In the genomic region with DNA sequence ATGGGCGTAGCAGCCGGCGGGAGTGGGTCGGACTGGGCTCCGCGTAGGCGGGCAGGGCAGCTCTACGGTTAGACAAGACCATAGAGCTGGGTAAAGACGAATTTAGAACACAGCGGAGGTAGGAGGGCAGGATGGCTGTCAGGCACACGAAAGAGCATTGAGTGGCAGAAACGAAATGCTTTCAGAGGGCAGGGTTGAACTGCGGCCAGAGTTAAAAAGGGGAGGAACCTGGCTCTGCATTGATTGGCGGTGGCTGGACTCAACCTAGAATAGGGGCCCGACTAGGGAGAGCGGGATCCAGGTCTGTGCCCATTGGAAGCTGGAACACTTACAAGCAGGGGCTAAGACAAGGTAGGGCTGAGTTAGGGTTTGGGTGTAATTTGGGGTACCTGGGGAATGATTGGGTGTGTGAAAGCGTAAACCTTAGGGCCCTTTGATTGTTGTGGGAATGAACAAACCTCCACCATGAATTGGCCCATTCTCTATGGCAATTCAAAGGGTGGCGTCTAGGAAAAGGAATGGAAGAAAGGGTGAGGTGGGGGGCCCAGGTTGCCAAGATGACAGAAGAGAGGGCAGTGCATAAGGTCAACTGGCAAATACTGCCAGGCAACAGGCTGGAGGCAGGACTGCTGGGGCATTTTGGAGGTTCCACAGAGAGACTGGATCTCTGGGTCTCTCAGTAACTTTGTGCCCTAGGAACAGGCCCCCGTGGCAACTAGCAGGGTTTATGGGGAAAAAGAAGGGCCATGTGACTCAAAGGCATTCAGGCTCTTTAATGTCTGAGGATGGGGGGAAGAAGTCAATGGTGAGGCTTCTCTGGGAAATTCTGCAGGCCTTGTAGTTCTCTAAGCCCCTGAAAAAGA, we compare ENCODE assay signal across 8 cellular contexts. TPM values are rescaled to one million over a fixed set of nuclear protein-coding genes. Genes with fewer than 3 reads are reported as not detected.
DNase-seq lines count a peak whose midpoint lies in the region; TF ChIP-seq lines count a peak whose summit lies in the region.

No MANE protein-coding gene starts in this region.

- H3K36me3 ChIP-seq in GM23248 (ENCODE audit: low read depth) (no peaks in the 10 kb centered on the region), right atrium auricular region (peaks cover 11% of the 10 kb centered on the region), smooth muscle cell (ENCODE audit: low read depth) (no peaks in the 10 kb centered on the region)

- WGBS in GM23248 (ENCODE audit: low coverage in 1 of 2, low lambda C conversion rate in 2 of 2, missing lambda C conversion rate in 2 of 2), 2 experiments, result 16 to 21% methylated on average over 14 to 18 of the region's 19 CpGs
- WGBS in smooth muscle cell (ENCODE audit: low lambda C conversion rate), result 50% methylated on average over 19 of the region's 19 CpGs

- H3K27ac ChIP-seq in GM23248 (peak overlapping the region; percentile 94), VCaP (peak overlapping the region; percentile 56), right atrium auricular region (peak overlapping the region; percentile 67 to 91), smooth muscle cell (ENCODE audit: low read depth) (peak overlapping the region; percentile 72)

- H2AFZ ChIP-seq in GM23248 (peak overlapping the region; percentile 49; the same call in 1 of the 2 replicates), smooth muscle cell (ENCODE audit: low read depth) (no peak overlapping the region)

- no peak for DNase-seq in GM23248
- DNase-seq in right atrium auricular region (ENCODE audit: low spot score), result no peak
- DNase-seq in smooth muscle cell (lab: John Stamatoyannopoulos, UW; ENCODE audit: unreplicated experiment), result no peak
- no peak for DNase-seq in occipital lobe (lab: John Stamatoyannopoulos, UW)
- no peak for DNase-seq in NCI-H1694 (lab: John Stamatoyannopoulos, UW)
- no peak for DNase-seq in hepatic stellate cell (ENCODE audit: low spot score)
- no peak for DNase-seq in NOMO-1 (lab: John Stamatoyannopoulos, UW; ENCODE audit: unreplicated experiment in 2 of 2)

- H4K20me1 ChIP-seq in GM23248 (ENCODE audit: insufficient read depth) (no peaks in the 10 kb centered on the region), smooth muscle cell (ENCODE audit: low read depth) (no peaks in the 10 kb centered on the region)

- H3K27me3 ChIP-seq in GM23248 (replicated peaks; ENCODE audit: insufficient read depth), result no peaks in the 10 kb centered on the region
- no peaks in the 10 kb centered on the region for H3K27me3 ChIP-seq in right atrium auricular region
- H3K27me3 ChIP-seq in smooth muscle cell (ENCODE audit: low read depth), result no peaks in the 10 kb centered on the region

- peak overlapping the region; percentile 94 for H3K9ac ChIP-seq in GM23248
- H3K9ac ChIP-seq in smooth muscle cell (ENCODE audit: low read depth), result peak overlapping the region; percentile 68

- TF ChIP-seq CTCF in VCaP (conservative IDR thresholded peaks at IDR 0.05), result no peak
- TF ChIP-seq CTCF in right atrium auricular region (IDR thresholded peaks at IDR 0.05), result no peak
- no peak for TF ChIP-seq CTCF in smooth muscle cell (IDR thresholded peaks at IDR 0.05; ENCODE audit: borderline replicate concordance, insufficient read depth, poor library complexity, severe bottlenecking)

- peaks cover 19% of the 10 kb centered on the region; the same call in 1 of the 2 replicates for H3F3A ChIP-seq in GM23248 (ENCODE audit: insufficient read depth)
- H3F3A ChIP-seq in smooth muscle cell (ENCODE audit: low read depth), result no peaks in the 10 kb centered on the region

- H3K4me1 ChIP-seq in GM23248 (ENCODE audit: insufficient read depth) (peaks cover 9% of the 10 kb centered on the region), right atrium auricular region (peaks cover 0 to 8% of the 10 kb centered on the region in 2 donors), smooth muscle cell (ENCODE audit: low read depth) (no peaks in the 10 kb centered on the region)

- peak overlapping the region; percentile 65 for H3K4me3 ChIP-seq in GM23248
- H3K4me3 ChIP-seq in right atrium auricular region, result peak overlapping the region; percentile 29 to 70
- peak overlapping the region; percentile 48 for H3K4me3 ChIP-seq in smooth muscle cell

- H3K9me3 ChIP-seq in GM23248 (ENCODE audit: low read depth), result no peaks in the 10 kb centered on the region
- H3K9me3 ChIP-seq in right atrium auricular region, result no peaks in the 10 kb centered on the region
- H3K9me3 ChIP-seq in smooth muscle cell (replicated peaks; ENCODE audit: low read depth), result no peaks in the 10 kb centered on the region

- H3K9me2 ChIP-seq in GM23248 (ENCODE audit: insufficient read depth), result no peaks in the 10 kb centered on the region

- in situ Hi-C loops in GM23248 (cut with MboI), result no loop called here

- H3K4me2 ChIP-seq in GM23248 (ENCODE audit: unreplicated experiment) (peak overlapping the region; percentile 65), smooth muscle cell (peak overlapping the region; percentile 80)

- H3K79me2 ChIP-seq in GM23248 (ENCODE audit: insufficient read depth), result peaks cover 34% of the 10 kb centered on the region
- peaks cover 12% of the 10 kb centered on the region for H3K79me2 ChIP-seq in smooth muscle cell (ENCODE audit: low read depth)

RNA-seq across cellular contexts. Expression of gene ELK1, which starts 0.9 kb away (rescaled TPM):
- 35.3 and 46.6 TPM in 2 replicates for total RNA-seq in GM23248 (2014; rRNA removed; shearing (Covaris generic))
- polyA plus RNA-seq in GM23248 (2016; fragmentation: Nextera tagmentation; extraction: Ambion mirVana) (47.7 and 49.5 TPM in 2 replicates), smooth muscle cell (29.3 and 33.2 TPM in 2 replicates)
- total RNA-seq in right atrium auricular region (10 to 100 TPM; 21.9 to 28.9 TPM), smooth muscle cell (20.9 and 21.1 TPM in 2 replicates), occipital lobe (14.8 TPM)

RNA-seq across cellular contexts. Expression of gene UXT, which starts 7.7 kb away (rescaled TPM):
- total RNA-seq in GM23248 (2014; rRNA removed; shearing (Covaris generic)), result 130 and 133 TPM in 2 replicates
- 158 and 160 TPM in 2 replicates for polyA plus RNA-seq in GM23248 (2016; fragmentation: Nextera tagmentation; extraction: Ambion mirVana)
- total RNA-seq in right atrium auricular region, result 100 to 1,000 TPM; 108 to 158 TPM
- 166 and 230 TPM in 2 replicates for total RNA-seq in smooth muscle cell
- polyA plus RNA-seq in smooth muscle cell, result 198 and 204 TPM in 2 replicates
- 66.1 TPM for total RNA-seq in occipital lobe

RNA-seq across cellular contexts. Expression of gene CFP, which starts 21.5 kb away (rescaled TPM):
- 1.4 TPM in 1 of 2 replicates, not detected in the other for total RNA-seq in GM23248 (2014; rRNA removed; shearing (Covaris generic))
- polyA plus RNA-seq in GM23248 (2016; fragmentation: Nextera tagmentation; extraction: Ambion mirVana) (0.15 TPM in 1 of 2 replicates, not detected in the other), smooth muscle cell (1.3 and 1.7 TPM in 2 replicates)
- total RNA-seq in right atrium auricular region (1 to 10 TPM; 2.2 to 6.3 TPM), smooth muscle cell (0.36 and 0.58 TPM in 2 replicates), occipital lobe (0.62 TPM)

RNA-seq across cellular contexts. Expression of gene SYN1, which starts 31.6 kb away (rescaled TPM):
- not detected in 2 replicates for total RNA-seq in GM23248 (2014; rRNA removed; shearing (Covaris generic))
- polyA plus RNA-seq in GM23248 (2016; fragmentation: Nextera tagmentation; extraction: Ambion mirVana) (0.32 and 0.34 TPM in 2 replicates), smooth muscle cell (9.1 and 13.3 TPM in 2 replicates)
- total RNA-seq in right atrium auricular region (1 to 10 TPM; 6.4 to 7.0 TPM), smooth muscle cell (0.22 and 5.1 TPM in 2 replicates), occipital lobe (17.5 TPM)
